28 cellular contexts compared by ENCODE assay signal in the genomic region with DNA sequence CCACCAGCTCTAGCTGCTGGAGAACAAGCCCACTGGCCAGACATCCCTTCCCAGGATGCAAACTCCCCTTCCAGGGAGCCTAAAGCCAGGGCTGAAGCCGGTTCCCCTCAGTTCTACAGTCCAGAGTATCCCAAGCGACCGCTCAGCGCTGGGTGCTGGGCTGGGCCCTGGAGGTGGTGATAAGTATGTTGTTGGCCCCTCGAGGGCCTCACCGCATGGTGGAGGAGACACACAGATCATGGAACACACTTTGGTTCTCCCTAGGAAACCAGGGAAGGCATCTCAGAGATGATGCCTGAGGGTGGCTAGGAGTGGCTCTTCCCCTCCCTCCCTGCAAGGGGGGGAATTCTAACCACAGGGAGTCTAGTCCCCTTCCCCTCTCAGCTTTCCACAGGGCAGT. TPM values are rescaled to one million over a fixed set of nuclear protein-coding genes. Genes with fewer than 3 reads are reported as not detected.
A peak's percentile ranks its signal among the peaks of the same experiment; 100 is the strongest.
DNase-seq lines count a peak whose midpoint lies in the region; ATAC-seq and TF ChIP-seq lines count a peak whose summit lies in the region.
"Had no signal": no experiment of that assay in that cellular context is flagged by ENCODE, and none has a peak within 500 bp of the region (broad histone marks: within the 10 kb centered on the region; RNA-seq: fewer than 3 reads in every experiment).

No MANE protein-coding gene starts in this region.

- H3K4me2 ChIP-seq in PC-9, result peak overlapping the region; percentile 90; the same call in 1 of the 2 replicates
- H3K4me2 ChIP-seq: smooth muscle cell had no signal

- no peak for ATAC-seq in heart left ventricle
- ATAC-seq in Right ventricle myocardium inferior, result no peak
- no peak for ATAC-seq in HG03442 (IDR thresholded peaks at IDR 0.05; ENCODE audit: unreplicated experiment)
- no peak for ATAC-seq in GM21447 (IDR thresholded peaks at IDR 0.05; ENCODE audit: unreplicated experiment)
- ATAC-seq: activated naive CD8-positive, alpha-beta T cell treated with anti-CD3 and anti-CD28 coated beads, Interleukin-2, amount 50 U/mL, for 24 hours; pancreas; T-cell had no signal

- peaks cover 44% of the 10 kb centered on the region for H4K20me1 ChIP-seq in PC-9 (ENCODE audit: insufficient read depth)

- intact Hi-C loops in heart left ventricle (cut with DNase I), result loop anchor here in 3 of 10 donors (5.0 to 10.0 kb wide), 3 partner anchors 40 to 85 kb away; no protein-coding TSS in a partner anchor
- intact Hi-C loops in Right ventricle myocardium inferior (cut with DNase I), result no loop called here
- intact Hi-C loops in PC-9 (cut with micrococcal nuclease; ENCODE audit: unreplicated experiment), result no loop called here
- intact Hi-C loops in sigmoid colon (cut with DNase I), result no loop called here

- H3K9me2 ChIP-seq in PC-9 (ENCODE audit: insufficient read depth), result no peaks in the 10 kb centered on the region

- peaks cover 4% of the 10 kb centered on the region; the same call in 1 of the 2 replicates for H3F3A ChIP-seq in PC-9 (ENCODE audit: insufficient read depth, low read depth)

- peak overlapping the region; percentile 87; the same call in 1 of the 2 replicates for H3K9ac ChIP-seq in iPS-20b (ENCODE audit: low read depth, low read length)

- BruUV-seq in PC-9 (replicated peaks; lab: Mats Ljungman, UMichigan), result no TSS peak

- H3K4me3 ChIP-seq in heart left ventricle, result peak overlapping the region in 10 of 12 donors; percentile 64 to 94 (median 90)
- H3K4me3 ChIP-seq in PC-9, result no peak overlapping the region
- peak overlapping the region; percentile 99 for H3K4me3 ChIP-seq in iPS-20b (ENCODE audit: low read length)
- no peak overlapping the region for H3K4me3 ChIP-seq in sigmoid colon
- H3K4me3 ChIP-seq: cardiac muscle cell, lung, pancreas, SJSA1, smooth muscle cell, suprapubic skin had no signal

- TF ChIP-seq CTCF in heart left ventricle (IDR thresholded peaks at IDR 0.05), result no peak
- no peak for TF ChIP-seq CTCF in PC-9 (conservative IDR thresholded peaks at IDR 0.05)
- no peak for TF ChIP-seq CTCF in sigmoid colon (IDR thresholded peaks at IDR 0.05)

- H3K9me3 ChIP-seq in heart left ventricle (no peaks in the 10 kb centered on the region), PC-9 (ENCODE audit: insufficient read depth, low read depth) (no peaks in the 10 kb centered on the region), iPS-20b (ENCODE audit: insufficient read depth, low read depth, low read length) (no peaks in the 10 kb centered on the region), sigmoid colon (no peaks in the 10 kb centered on the region)
- H3K9me3 ChIP-seq: pancreas, suprapubic skin had no signal

- no peak for TF ChIP-seq POLR2A in heart left ventricle (IDR thresholded peaks at IDR 0.05)
- TF ChIP-seq POLR2A in sigmoid colon (IDR thresholded peaks at IDR 0.05), result no peak

- H3K79me2 ChIP-seq in PC-9 (ENCODE audit: low read depth), result peaks cover 91% of the 10 kb centered on the region

- CTCF ChIA-PET in PC-9 (lab: Charles Lee), result no interaction called here

- TF ChIP-seq EP300 in sigmoid colon (IDR thresholded peaks at IDR 0.05), result no peak

- POLR2A ChIA-PET in PC-9 (lab: Charles Lee; ENCODE audit: unreplicated experiment), result no interaction called here

- H3K27me3 ChIP-seq in heart left ventricle (peaks cover 0 to 25% (median 0%) of the 10 kb centered on the region in 9 donors), PC-9 (ENCODE audit: insufficient read depth, low read depth) (no peaks in the 10 kb centered on the region), iPS-20b (ENCODE audit: insufficient read depth, low read length) (peaks cover 10% of the 10 kb centered on the region), sigmoid colon (no peaks in the 10 kb centered on the region)
- H3K27me3 ChIP-seq: cardiac muscle cell, pancreas had no signal

- H3K36me3 ChIP-seq in heart left ventricle, result peaks cover 0 to 7% (median 0%) of the 10 kb centered on the region in 9 donors
- no peaks in the 10 kb centered on the region; the same call in 1 of the 2 replicates for H3K36me3 ChIP-seq in PC-9 (ENCODE audit: low read depth)
- peaks cover 86% of the 10 kb centered on the region for H3K36me3 ChIP-seq in iPS-20b (ENCODE audit: insufficient read depth, low read depth, low read length)
- H3K36me3 ChIP-seq in sigmoid colon, result no peaks in the 10 kb centered on the region
- H3K36me3 ChIP-seq: cardiac muscle cell, pancreas, SJSA1, suprapubic skin had no signal

- H3K4me1 ChIP-seq in heart left ventricle (peaks cover 0 to 55% (median 28%) of the 10 kb centered on the region in 12 donors), PC-9 (replicated peaks; ENCODE audit: insufficient read depth) (peaks cover 33% of the 10 kb centered on the region), iPS-20b (ENCODE audit: insufficient read depth, low read length) (peaks cover 45% of the 10 kb centered on the region), sigmoid colon (peaks cover 0 to 50% (median 25%) of the 10 kb centered on the region in 4 donors)

- DNase-seq in heart left ventricle (no peak), Right ventricle myocardium inferior (ENCODE audit: missing footprints) (no peak), PC-9 (no peak), sigmoid colon (no peak), middle frontal gyrus (ENCODE audit: extremely low spot score, low spot score) (no peak)
- DNase-seq: 8988T; activated CD4-positive, alpha-beta T cell treated with anti-CD3 and anti-CD28 coated beads, Interleukin-2, amount 50 U/mL, for 1 hour; activated gamma-delta T cell treated with Interleukin-2 at 50 U/mL for 16 hours; activated naive CD8-positive, alpha-beta T cell treated with anti-CD3 and anti-CD28 coated beads, Interleukin-2, amount 50 U/mL, for 24 hours; activated T-cell treated with anti-CD3 and anti-CD28 coated beads, Interleukin-2, amount 50 U/mL, for 24 hours; DMS79; GF-D8; hypothalamus; NCI-H446; NCI-H774; pancreas; retina; stimulated activated naive CD4-positive, alpha-beta T cell treated with Interleukin-2 at 50 U/mL for 16 hours; T-cell had no signal

- H2AFZ ChIP-seq in PC-9, result no peak overlapping the region

- WGBS in heart left ventricle, 4 donors, result 39 to 94% (median 66%) methylated on average over 3 to 6 of the region's 6 CpGs
- WGBS in sigmoid colon, 2 donors, result 91 to 94% methylated on average over 6 of the region's 6 CpGs

- H3K27ac ChIP-seq in heart left ventricle (peak overlapping the region in 11 of 12 donors; percentile 6 to 96 (median 92)), PC-9 (no peak overlapping the region), iPS-20b (ENCODE audit: low read length) (no peak overlapping the region), sigmoid colon (peak overlapping the region in 3 of 4 donors; percentile 31 to 66 (median 51))
- H3K27ac ChIP-seq: C4-2B, cardiac muscle cell, pancreas, SJSA1, suprapubic skin had no signal

RNA-seq across cellular contexts. Expression of a gene that starts 4.4 kb away (rescaled TPM):
- total RNA-seq in heart left ventricle (100 to 1,000 TPM in 1 of 9 donors, 10 to 100 TPM in 8; 57.7 to 230 (median 75.1) TPM), Right ventricle myocardium inferior (59.0 TPM), PC-9 (2021) (57.5 and 75.3 TPM in 2 replicates), sigmoid colon (10 to 100 TPM; 15.8 to 23.2 (median 20.2) TPM)
- polyA plus RNA-seq in heart left ventricle (10 to 100 TPM; 30.9 to 64.6 TPM), sigmoid colon (1 to 10 TPM; 1.2 to 8.8 (median 3.0) TPM)

Comparison
In these comparisons a context has a peak if more than half of its experiments do, and no peak if none do; other contexts are left out.
1. H3K27ac ChIP-seq: peak in heart left ventricle (11 of 12) and sigmoid colon (3 of 4); none in PC-9 (single experiment) and iPS-20b (single experiment).
2. H3K4me3 ChIP-seq: peak in heart left ventricle (10 of 12) and iPS-20b (single experiment); none in PC-9 (single experiment) and sigmoid colon (0 of 4).